27 cellular contexts compared by ENCODE assay signal in the genomic region with DNA sequence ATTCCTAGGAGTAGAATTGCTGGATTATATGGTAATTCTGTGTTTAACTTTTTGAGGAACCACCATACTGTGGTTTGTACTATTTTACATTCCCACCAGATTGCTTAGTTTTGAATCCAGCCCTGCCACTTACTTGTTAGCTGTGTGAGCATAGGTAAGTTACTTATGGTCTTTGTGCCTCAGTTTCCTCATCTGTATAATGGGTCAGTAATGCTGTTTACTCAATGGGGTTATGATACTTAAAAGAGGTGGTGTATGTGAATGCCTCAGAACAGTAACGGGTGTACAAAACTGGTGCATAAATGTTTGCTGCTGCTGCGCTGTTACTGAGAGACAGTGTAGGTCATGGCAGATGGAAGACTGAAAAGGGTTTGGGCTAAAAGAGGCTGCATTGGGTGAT.
"Had no signal": no experiment of that assay in that cellular context is flagged by ENCODE, and none has a peak within 500 bp of the region (broad histone marks: within the 10 kb centered on the region; RNA-seq: fewer than 3 reads in every experiment).

No MANE protein-coding gene starts in this region.

- H3K36me3 ChIP-seq: thoracic aorta, thyroid gland, transverse colon, upper lobe of right lung, uterus, vagina had no signal

- H3K4me3 ChIP-seq: stomach, suprapubic skin, testis, thoracic aorta, thyroid gland, tibial artery, tibial nerve, transverse colon, upper lobe of left lung, upper lobe of right lung, uterus, vagina had no signal

- H3K27me3 ChIP-seq: stomach, suprapubic skin, testis, thyroid gland, tibial artery, tibial nerve, transverse colon, upper lobe of left lung, upper lobe of right lung, uterus, vagina had no signal

- H3K9me3 ChIP-seq: suprapubic skin, testis, thoracic aorta, thyroid gland, tibial artery, transverse colon, upper lobe of left lung, upper lobe of right lung, uterus had no signal

- H3K4me1 ChIP-seq: transverse colon, upper lobe of left lung, upper lobe of right lung, uterus, vagina had no signal

- FAIRE-seq: urothelium cell line had no signal

- H3K27ac ChIP-seq: stomach, suprapubic skin, testis, thoracic aorta, thyroid gland, tibial artery, tibial nerve, transverse colon, upper lobe of left lung, upper lobe of right lung, uterus, vagina had no signal

- DNase-seq: stimulated activated CD4-positive, alpha-beta T cell treated with anti-CD3 and anti-CD28 coated beads, Interleukin-2, amount 100 ng/mL, for 48 hours; stimulated activated CD4-positive, alpha-beta T cell treated with anti-CD3 and anti-CD28 coated beads, Interleukin-4, amount 100 ng/mL, for 1 hour; stimulated activated CD4-positive, alpha-beta T cell treated with anti-CD3 and anti-CD28 coated beads, Interleukin-4, amount 100 ng/mL, for 24 hours; stimulated activated CD4-positive, alpha-beta T cell treated with anti-CD3 and anti-CD28 coated beads, Interleukin-4, amount 100 ng/mL, for 4 hours; stimulated activated CD8-positive, alpha-beta memory T cell treated with anti-CD3 and anti-CD28 coated beads, Interleukin-4, amount 100 ng/mL, for 48 hours; stimulated activated naive B cell treated with anti-CD40 and anti-IgM and Interleukin-4, amounts not matched to agents 10 μg/mL and 1 μg/mL and 100 μg/mL, for 72 hours; stimulated activated naive CD4-positive, alpha-beta T cell; stimulated activated naive CD4-positive, alpha-beta T cell treated with Interleukin-2 at 50 U/mL for 16 hours; stimulated activated naive CD8-positive, alpha-beta T cell treated with anti-CD3 and anti-CD28 coated beads, Interleukin-15, amount 100 ng/mL, for 72 hours; stimulated activated naive CD8-positive, alpha-beta T cell treated with anti-CD3 and anti-CD28 coated beads, Interleukin-15, Interleukin-2, amounts not matched to agents 100 U/mL and 50 U/mL, for 24 hours; stomach; substantia nigra; testis; thyroid gland; tibial artery; transverse colon; trophoblast cell; upper lobe of left lung; upper lobe of right lung; uterus had no signal

- ATAC-seq: stimulated activated effector memory CD8-positive, alpha-beta T cell treated with anti-CD3 and anti-CD28 coated beads, Interleukin-12 subunit alpha, Interleukin-12 subunit beta, amount 100 ng/mL, for 72 hours; stimulated activated memory B cell treated with anti-CD40 and anti-IgM and Interleukin-4, amounts not matched to agents 10 μg/mL and 1 μg/mL and 100 μg/mL, for 72 hours; stimulated activated naive B cell treated with anti-CD40 and anti-IgM and Interleukin-4, amounts not matched to agents 10 μg/mL and 1 μg/mL and 100 μg/mL, for 72 hours; stimulated activated naive CD8-positive, alpha-beta T cell treated with anti-CD3 and anti-CD28 coated beads, Interleukin-15, amount 100 ng/mL, for 72 hours; stimulated activated naive CD8-positive, alpha-beta T cell treated with anti-CD3 and anti-CD28 coated beads, Interleukin-15, Interleukin-2, amounts not matched to agents 100 U/mL and 50 U/mL, for 24 hours; upper lobe of right lung had no signal
